8 cellular contexts compared by ENCODE assay signal in genomic region chr21:44299458-44300261, GRCh38. TPM values are rescaled to one million over a fixed set of nuclear protein-coding genes. Genes with fewer than 3 reads are reported as not detected.
DNase-seq lines count a peak whose midpoint lies in the region; ATAC-seq and TF ChIP-seq lines count a peak whose summit lies in the region.

TSS of gene PFKL (plus strand) at chr21:44300053. CDS start at chr21:44300106, 53 bp downstream.

- H3K4me2 ChIP-seq in IMR-90 (ENCODE audit: low read depth, low read length) = peak within 1 kb of the TSS; percentile 87

- H3K4ac ChIP-seq in IMR-90 (ENCODE audit: low read depth, low read length) = peak within 1 kb of the TSS; percentile 76

- H4K91ac ChIP-seq in IMR-90 (ENCODE audit: insufficient read depth, low read depth, low read length) = peak within 1 kb of the TSS; percentile 61; the same call in 1 of the 2 replicates

- peak; percentile 78 for DNase-seq in Daoy (ENCODE audit: low read depth)
- peak; percentile 20 for DNase-seq in IMR-90
- peak; percentile 29 to 63 (median 48) for DNase-seq in T-helper 17 cell
- DNase-seq in ascending aorta (ENCODE audit: low spot score in 2 of 2) = peak in 1 of 2 donors; percentile 81
- DNase-seq in left ventricle myocardium superior = peak; percentile 86
- DNase-seq in prostate gland (ENCODE audit: low spot score) = peak; percentile 49
- no peak for DNase-seq in NCI-H128 (lab: John Stamatoyannopoulos, UW; ENCODE audit: unreplicated experiment)

- H2BK15ac ChIP-seq in IMR-90 (ENCODE audit: low read depth, low read length) = no peak within 1 kb of the TSS

- WGBS in IMR-90 (ENCODE audit: extremely low coverage in 2 of 2, insufficient read length in 1 of 2), 2 experiments = 3% methylated on average over 29 of the region's 94 CpGs; no CpG with 5 or more reads in 1 of the 2 experiments
- under 1% methylated on average over 37 of the region's 94 CpGs for WGBS in prostate gland

- H4K20me1 ChIP-seq in IMR-90 (ENCODE audit: insufficient read depth, low read length) = peaks cover 40% of the 10 kb centered on the region

- H3K23ac ChIP-seq in IMR-90 (ENCODE audit: low read depth, low read length) = peak within 1 kb of the TSS; percentile 63

- H3K27me3 ChIP-seq in IMR-90 (ENCODE audit: control insufficient read depth, insufficient read depth, low read length) = peaks cover 2% of the 10 kb centered on the region; the same call in 1 of the 2 replicates
- H3K27me3 ChIP-seq in ascending aorta = no peaks in the 10 kb centered on the region
- no peaks in the 10 kb centered on the region for H3K27me3 ChIP-seq in prostate gland (replicated peaks; ENCODE audit: insufficient read depth)

- H3K27me3 Mint-ChIP-seq in T-helper 17 cell = no peaks in the 10 kb centered on the region

- no TSS peak for BruUV-seq in IMR-90 (replicated peaks; lab: Mats Ljungman, UMichigan)

- no peak within 1 kb of the TSS for H2BK120ac ChIP-seq in IMR-90 (ENCODE audit: low read depth, low read length)

- peaks cover 18% of the 10 kb centered on the region for H3K4me1 ChIP-seq in IMR-90 (ENCODE audit: control insufficient read depth, insufficient read depth, low read length)
- peaks cover 5 to 33% of the 10 kb centered on the region in 2 donors for H3K4me1 ChIP-seq in ascending aorta
- H3K4me1 ChIP-seq in prostate gland (replicated peaks) = peaks cover 14% of the 10 kb centered on the region

- H2BK5ac ChIP-seq in IMR-90 (ENCODE audit: low read depth, low read length, poor library complexity, severe bottlenecking) = peak within 1 kb of the TSS; percentile 80

- no peak within 1 kb of the TSS for H2BK20ac ChIP-seq in IMR-90 (ENCODE audit: low read depth, low read length)

- intact Hi-C loops in IMR-90 (cut with micrococcal nuclease) = no loop called here
- intact Hi-C loops in ascending aorta (cut with DNase I) = loop anchor here (2.0 kb wide), 1 partner anchor 39 kb away; the partner anchor contains the start of gene CFAP410
- intact Hi-C loops in left ventricle myocardium superior (cut with micrococcal nuclease) = no loop called here
- intact Hi-C loops in prostate gland (cut with DNase I) = no loop called here

- H3K27ac ChIP-seq in IMR-90 (ENCODE audit: insufficient read depth, low read length) = peak within 1 kb of the TSS; percentile 96
- peak within 1 kb of the TSS; percentile 89 to 92 for H3K27ac ChIP-seq in ascending aorta
- H3K27ac ChIP-seq in prostate gland = peak within 1 kb of the TSS; percentile 87 to 90

- no peak for TF ChIP-seq RAD21 in IMR-90 (IDR thresholded peaks at IDR 0.05; ENCODE audit: low read length)

- TF ChIP-seq POLR2A in IMR-90 (IDR thresholded peaks at IDR 0.05; ENCODE audit: low read depth, low read length) = peak; percentile 69
- peak; percentile 34 for TF ChIP-seq POLR2A in prostate gland (IDR thresholded peaks at IDR 0.05)

- peaks cover 40% of the 10 kb centered on the region for H3K4me1 Mint-ChIP-seq in T-helper 17 cell

- peaks cover 8 to 31% of the 10 kb centered on the region in 2 experiments for H3K79me1 ChIP-seq in IMR-90 (ENCODE audit: low read depth in 1 of 2, low read length in 2 of 2)

- peak within 1 kb of the TSS; percentile 82 for H3K4me3 ChIP-seq in IMR-90 (ENCODE audit: insufficient read depth, low read depth, low read length)
- peak within 1 kb of the TSS; percentile 96 to 99 for H3K4me3 ChIP-seq in ascending aorta
- H3K4me3 ChIP-seq in prostate gland = peak within 1 kb of the TSS; percentile 79 to 86

- dilution Hi-C loops in IMR-90 (cut with HindIII; ENCODE audit: low sequenced_read_pairs, unreplicated experiment) = no loop called here

- TF ChIP-seq CTCF in IMR-90 (conservative IDR thresholded peaks at IDR 0.05; ENCODE audit: low read depth, low read length) = no peak
- TF ChIP-seq CTCF in ascending aorta (IDR thresholded peaks at IDR 0.05) = no peak
- peak in 1 of 4 experiments; percentile 27 for TF ChIP-seq CTCF in prostate gland (IDR thresholded peaks at IDR 0.05)

- CTCF ChIA-PET in IMR-90 (lab: Yijun Ruan, JAX) = no interaction called here

- in situ Hi-C loops in IMR-90 (cut with MboI; ENCODE audit: low sequenced_read_pairs) = no loop called here

- peak within 1 kb of the TSS; percentile 24; the same call in 1 of the 2 replicates for H3K56ac ChIP-seq in IMR-90 (ENCODE audit: extremely low read depth, insufficient read depth, low read length)

- POLR2A ChIA-PET in IMR-90 (lab: Charles Lee; ENCODE audit: unreplicated experiment) = no interaction called here

- ATAC-seq in GM21528 (IDR thresholded peaks at IDR 0.05; ENCODE audit: low FRiP score, unreplicated experiment) (peak; percentile 59), IMR-90 (ENCODE audit: low read depth) (peak; percentile 87), T-helper 17 cell (peak; percentile 55), left ventricle myocardium superior (peak; percentile 68)

- peak within 1 kb of the TSS; percentile 93 for H2AK5ac ChIP-seq in IMR-90 (ENCODE audit: low read depth, low read length)

- H3K36me3 Mint-ChIP-seq in T-helper 17 cell (ENCODE audit: low read depth) = no peaks in the 10 kb centered on the region

- peak within 1 kb of the TSS; percentile 97 for H2AK9ac ChIP-seq in IMR-90 (replicated peaks; ENCODE audit: low read depth, low read length, poor library complexity)

- H3K36me3 ChIP-seq in IMR-90 (ENCODE audit: control insufficient read depth, insufficient read depth, low read length) (peaks cover 3% of the 10 kb centered on the region; the same call in 1 of the 2 replicates), ascending aorta (no peaks in the 10 kb centered on the region), prostate gland (no peaks in the 10 kb centered on the region)

- H3K27ac Mint-ChIP-seq in T-helper 17 cell = peak within 1 kb of the TSS; percentile 89

- peak within 1 kb of the TSS; percentile 87 to 92 for H4K8ac ChIP-seq in IMR-90 (ENCODE audit: low read depth in 2 of 2, low read length in 2 of 2)

- H2AFZ ChIP-seq in IMR-90 (replicated peaks; ENCODE audit: low read length, poor library complexity) = peak within 1 kb of the TSS; percentile 97

- H3K9ac ChIP-seq in IMR-90 (ENCODE audit: low read depth, low read length) = peak within 1 kb of the TSS; percentile 87

- peak within 1 kb of the TSS; percentile 58 for H3K18ac ChIP-seq in IMR-90 (ENCODE audit: low read depth, low read length)

- peak within 1 kb of the TSS; percentile 61 for H3K14ac ChIP-seq in IMR-90 (replicated peaks; ENCODE audit: low read depth, low read length)

- no peaks in the 10 kb centered on the region for H3K9me3 ChIP-seq in IMR-90 (ENCODE audit: control insufficient read depth, insufficient read depth, low read length)
- H3K9me3 ChIP-seq in T-helper 17 cell (ENCODE audit: control insufficient read depth, low read length, poor library complexity, severe bottlenecking) = no peaks in the 10 kb centered on the region
- H3K9me3 ChIP-seq in ascending aorta = no peaks in the 10 kb centered on the region
- H3K9me3 ChIP-seq in prostate gland = no peaks in the 10 kb centered on the region

- peak within 1 kb of the TSS; percentile 55 for H4K5ac ChIP-seq in IMR-90 (ENCODE audit: low read depth, low read length)

- peak within 1 kb of the TSS; percentile 91 for H3K4me3 Mint-ChIP-seq in T-helper 17 cell

- H3K9me1 ChIP-seq in IMR-90 (ENCODE audit: insufficient read depth, low read length) = no peaks in the 10 kb centered on the region

TF ChIP-seq in IMR-90, 13 proteins besides CTCF, POLR2A, EP300 and RAD21:
- TF ChIP-seq MAZ (IDR thresholded peaks at IDR 0.05; ENCODE audit: borderline replicate concordance, low read depth, low read length) (peak; percentile 50; the same call in 1 of the 2 replicates), NFE2L2 (IDR thresholded peaks at IDR 0.05; ENCODE audit: low read depth, low read length) (no peak), MXI1 (IDR thresholded peaks at IDR 0.05; ENCODE audit: borderline replicate concordance, low read depth, low read length) (0 out of 2 replicates have a peak, but pooled peaks have one; percentile 19), RFX5 (IDR thresholded peaks at IDR 0.05; ENCODE audit: low read depth, low read length) (no peak), FOS (IDR thresholded peaks at IDR 0.05; ENCODE audit: low read depth, low read length) (no peak), SMC3 (IDR thresholded peaks at IDR 0.05; ENCODE audit: low read depth, low read length) (no peak), CEBPB (IDR thresholded peaks at IDR 0.05; ENCODE audit: low read depth, low read length) (no peak), MAFK (IDR thresholded peaks at IDR 0.05; ENCODE audit: low read depth, low read length) (no peak), CHD1 (IDR thresholded peaks at IDR 0.05; ENCODE audit: low read depth, low read length) (no peak; the same call in 1 of the 2 replicates), RCOR1 (IDR thresholded peaks at IDR 0.05; ENCODE audit: insufficient replicate concordance, low read length) (no peak), BHLHE40 (IDR thresholded peaks at IDR 0.05; ENCODE audit: low read depth, low read length) (no peak)
- TF ChIP-seq, protein P1, sequence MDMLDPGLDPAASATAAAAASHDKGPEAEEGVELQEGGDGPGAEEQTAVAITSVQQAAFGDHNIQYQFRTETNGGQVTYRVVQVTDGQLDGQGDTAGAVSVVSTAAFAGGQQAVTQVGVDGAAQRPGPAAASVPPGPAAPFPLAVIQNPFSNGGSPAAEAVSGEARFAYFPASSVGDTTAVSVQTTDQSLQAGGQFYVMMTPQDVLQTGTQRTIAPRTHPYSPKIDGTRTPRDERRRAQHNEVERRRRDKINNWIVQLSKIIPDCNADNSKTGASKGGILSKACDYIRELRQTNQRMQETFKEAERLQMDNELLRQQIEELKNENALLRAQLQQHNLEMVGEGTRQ (IDR thresholded peaks at IDR 0.05; ENCODE audit: low read depth, low read length) = no peak
- TF ChIP-seq, protein P2, sequence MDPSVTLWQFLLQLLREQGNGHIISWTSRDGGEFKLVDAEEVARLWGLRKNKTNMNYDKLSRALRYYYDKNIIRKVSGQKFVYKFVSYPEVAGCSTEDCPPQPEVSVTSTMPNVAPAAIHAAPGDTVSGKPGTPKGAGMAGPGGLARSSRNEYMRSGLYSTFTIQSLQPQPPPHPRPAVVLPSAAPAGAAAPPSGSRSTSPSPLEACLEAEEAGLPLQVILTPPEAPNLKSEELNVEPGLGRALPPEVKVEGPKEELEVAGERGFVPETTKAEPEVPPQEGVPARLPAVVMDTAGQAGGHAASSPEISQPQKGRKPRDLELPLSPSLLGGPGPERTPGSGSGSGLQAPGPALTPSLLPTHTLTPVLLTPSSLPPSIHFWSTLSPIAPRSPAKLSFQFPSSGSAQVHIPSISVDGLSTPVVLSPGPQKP (IDR thresholded peaks at IDR 0.05; ENCODE audit: borderline replicate concordance, low read depth, low read length) = no peak

RNA-seq across cellular contexts. Expression of gene PFKL, which starts in this region (rescaled TPM):
- 91.8 and 92.9 TPM in 2 replicates for total RNA-seq in Daoy (2014; rRNA removed; shearing (Covaris generic))
- total RNA-seq in IMR-90 (2012; rRNA removed) (100 and 103 TPM in 2 replicates), T-helper 17 cell (100 to 1,000 TPM; 132 to 176 TPM), ascending aorta (153 TPM), left ventricle myocardium superior (46.1 TPM), prostate gland (100 to 1,000 TPM in 1 of 2 donors, 10 to 100 TPM in 1; 99.4 to 235 TPM)
- polyA plus RNA-seq in IMR-90 (2012; rRNA removed) = 126 and 131 TPM in 2 replicates
- polyA plus RNA-seq in IMR-90 (2012; cell fraction: cytosol; rRNA removed) = 121 and 205 TPM in 2 replicates
- 315 and 685 TPM in 2 replicates for polyA plus RNA-seq in IMR-90 (2012; cell fraction: nucleus; rRNA removed; ENCODE audit: low replicate concordance)
